1 cellular context compared by ENCODE assay signal in genomic region chr4:77776182-77777134, GRCh38.
TF ChIP-seq lines count a peak whose summit lies in the region.

No MANE protein-coding gene starts in this region.

TF ChIP-seq in HEK293, 187 proteins besides CTCF, POLR2A, EP300 and RAD21 (continued from another document):
- TF ChIP-seq ZNF239 (tag by site-specific recombination; IDR thresholded peaks at IDR 0.05): no peak
TF ChIP-seq in HEK293: peak in this region for 24.
